11 cellular contexts compared by ENCODE assay signal in genomic region chr2:205139822-205140612, GRCh38.
DNase-seq lines count a peak whose midpoint lies in the region; ATAC-seq and TF ChIP-seq lines count a peak whose summit lies in the region.
"Had no signal": no experiment of that assay in that cellular context is flagged by ENCODE, and none has a peak within 500 bp of the region (broad histone marks: within the 10 kb centered on the region; RNA-seq: fewer than 3 reads in every experiment).

No MANE protein-coding gene starts in this region.

- WGBS in right cardiac atrium: 45% methylated on average over 9 of the region's 9 CpGs

- CTCF ChIA-PET in activated naive CD4-positive, alpha-beta T cell treated with anti-CD3 and anti-CD28 coated beads, Interleukin-2, amount 10 ng/mL, durations not matched to agents 7 days and 5 days (lab: Charles Lee): no interaction called here
- CTCF ChIA-PET in MCF 10A (lab: Yijun Ruan, JAX): no interaction called here

- H3K4me1 Mint-ChIP-seq in activated naive CD4-positive, alpha-beta T cell treated with anti-CD3 and anti-CD28 coated beads, Interleukin-2, amount 10 ng/mL, durations not matched to agents 7 days and 5 days: peaks cover 20% of the 10 kb centered on the region
- H3K4me1 Mint-ChIP-seq in type B pancreatic cell (ENCODE audit: unreplicated experiment) (peaks cover 8% of the 10 kb centered on the region), MCF 10A (ENCODE audit: insufficient read depth, unreplicated experiment) (no peaks in the 10 kb centered on the region)

- H3K27ac ChIP-seq in right cardiac atrium (ENCODE audit: low read length): no peak overlapping the region
- H3K27ac ChIP-seq: SJSA1 had no signal

- peaks cover 9% of the 10 kb centered on the region for H3K36me3 Mint-ChIP-seq in activated naive CD4-positive, alpha-beta T cell treated with anti-CD3 and anti-CD28 coated beads, Interleukin-2, amount 10 ng/mL, durations not matched to agents 7 days and 5 days
- H3K36me3 Mint-ChIP-seq in type B pancreatic cell: no peaks in the 10 kb centered on the region
- H3K36me3 Mint-ChIP-seq in MCF 10A (ENCODE audit: insufficient read depth, unreplicated experiment): no peaks in the 10 kb centered on the region

- no peaks in the 10 kb centered on the region for H3K27me3 ChIP-seq in right cardiac atrium (ENCODE audit: control insufficient read depth, insufficient read depth)
- H3K27me3 ChIP-seq: SJSA1 had no signal

- peaks cover 13% of the 10 kb centered on the region for H3K9me3 Mint-ChIP-seq in activated naive CD4-positive, alpha-beta T cell treated with anti-CD3 and anti-CD28 coated beads, Interleukin-2, amount 10 ng/mL, durations not matched to agents 7 days and 5 days
- H3K9me3 Mint-ChIP-seq in type B pancreatic cell (no peaks in the 10 kb centered on the region), MCF 10A (ENCODE audit: unreplicated experiment) (no peaks in the 10 kb centered on the region)

- intact Hi-C loops in right cardiac atrium (cut with DNase I) (no loop called here), MCF 10A (cut with micrococcal nuclease) (no loop called here)

- no peak for DNase-seq in activated naive CD4-positive, alpha-beta T cell treated with anti-CD3 and anti-CD28 coated beads, Interleukin-2, amount 10 ng/mL, durations not matched to agents 7 days and 5 days
- DNase-seq in activated naive CD4-positive, alpha-beta T cell treated with Interleukin-2 at 50 U/mL for 16 hours: no peak
- peak; percentile 52 for DNase-seq in KBM-7
- peak; percentile 20 to 69 (median 44) for DNase-seq in right cardiac atrium
- no peak for DNase-seq in type B pancreatic cell (ENCODE audit: extremely low spot score, unreplicated experiment)
- DNase-seq in MCF 10A (ENCODE audit: unreplicated experiment): no peak
- DNase-seq in RPMI8226: no peak
- no peak for DNase-seq in activated gamma-delta T cell (lab: John Stamatoyannopoulos, UW)
- DNase-seq: foreskin melanocyte had no signal

- H3K4me3 Mint-ChIP-seq in activated naive CD4-positive, alpha-beta T cell treated with anti-CD3 and anti-CD28 coated beads, Interleukin-2, amount 10 ng/mL, durations not matched to agents 7 days and 5 days: peak overlapping the region; percentile 9
- H3K4me3 Mint-ChIP-seq in type B pancreatic cell (peak overlapping the region; percentile 13), MCF 10A (ENCODE audit: unreplicated experiment) (no peak overlapping the region)
- H3K4me3 Mint-ChIP-seq: activated naive CD8-positive, alpha-beta T cell had no signal

- H3K27ac Mint-ChIP-seq in activated naive CD4-positive, alpha-beta T cell treated with anti-CD3 and anti-CD28 coated beads, Interleukin-2, amount 10 ng/mL, durations not matched to agents 7 days and 5 days: peak overlapping the region; percentile 72
- H3K27ac Mint-ChIP-seq in type B pancreatic cell (no peak overlapping the region), MCF 10A (ENCODE audit: low read depth, unreplicated experiment) (no peak overlapping the region)
- H3K27ac Mint-ChIP-seq: activated naive CD8-positive, alpha-beta T cell had no signal

- no peaks in the 10 kb centered on the region for H3K27me3 Mint-ChIP-seq in activated naive CD4-positive, alpha-beta T cell treated with anti-CD3 and anti-CD28 coated beads, Interleukin-2, amount 10 ng/mL, durations not matched to agents 7 days and 5 days
- no peaks in the 10 kb centered on the region for H3K27me3 Mint-ChIP-seq in type B pancreatic cell
- no peaks in the 10 kb centered on the region for H3K27me3 Mint-ChIP-seq in MCF 10A (ENCODE audit: insufficient read depth, unreplicated experiment)

- in situ Hi-C loops in KBM-7 (cut with MboI; ENCODE audit: low pct_unique_long_range_greater_than_20kb, low sequenced_read_pairs): no loop called here

- peaks cover 4% of the 10 kb centered on the region for H3K4me1 ChIP-seq in right cardiac atrium (ENCODE audit: control insufficient read depth, insufficient read depth, low read length)
- H3K4me1 ChIP-seq: SJSA1 had no signal

- TF ChIP-seq CTCF in type B pancreatic cell (conservative IDR thresholded peaks at IDR 0.05): no peak
- TF ChIP-seq CTCF in MCF 10A (IDR thresholded peaks at IDR 0.05; ENCODE audit: unreplicated experiment): no peak

- ATAC-seq in right cardiac atrium: peak; percentile 62 to 90

- H3K4me3 ChIP-seq in right cardiac atrium (ENCODE audit: low read length): no peak overlapping the region
- H3K4me3 ChIP-seq: SJSA1 had no signal

- BruUV-seq in MCF 10A (replicated peaks; lab: Mats Ljungman, UMichigan): no TSS peak

- no peaks in the 10 kb centered on the region for H3K9me3 ChIP-seq in right cardiac atrium (ENCODE audit: control insufficient read depth, low read length)
- H3K9me3 ChIP-seq: SJSA1 had no signal

- POLR2A ChIA-PET in MCF 10A (lab: Yijun Ruan, JAX): no interaction called here

Comparison
In these comparisons a context has a peak if more than half of its experiments do, and no peak if none do; other contexts are left out.
1. DNase-seq: peak in KBM-7 (single experiment) and right cardiac atrium (3 of 3); none in activated naive CD4-positive, alpha-beta T cell treated with anti-CD3 and anti-CD28 coated beads, Interleukin-2, amount 10 ng/mL, durations not matched to agents 7 days and 5 days (single experiment), activated naive CD4-positive, alpha-beta T cell treated with Interleukin-2 at 50 U/mL for 16 hours (single experiment), type B pancreatic cell (single experiment), MCF 10A (single experiment), RPMI8226 (single experiment) and activated gamma-delta T cell (single experiment).